Comparison of ENCODE assay signal across 1 cellular context in the genomic region with DNA sequence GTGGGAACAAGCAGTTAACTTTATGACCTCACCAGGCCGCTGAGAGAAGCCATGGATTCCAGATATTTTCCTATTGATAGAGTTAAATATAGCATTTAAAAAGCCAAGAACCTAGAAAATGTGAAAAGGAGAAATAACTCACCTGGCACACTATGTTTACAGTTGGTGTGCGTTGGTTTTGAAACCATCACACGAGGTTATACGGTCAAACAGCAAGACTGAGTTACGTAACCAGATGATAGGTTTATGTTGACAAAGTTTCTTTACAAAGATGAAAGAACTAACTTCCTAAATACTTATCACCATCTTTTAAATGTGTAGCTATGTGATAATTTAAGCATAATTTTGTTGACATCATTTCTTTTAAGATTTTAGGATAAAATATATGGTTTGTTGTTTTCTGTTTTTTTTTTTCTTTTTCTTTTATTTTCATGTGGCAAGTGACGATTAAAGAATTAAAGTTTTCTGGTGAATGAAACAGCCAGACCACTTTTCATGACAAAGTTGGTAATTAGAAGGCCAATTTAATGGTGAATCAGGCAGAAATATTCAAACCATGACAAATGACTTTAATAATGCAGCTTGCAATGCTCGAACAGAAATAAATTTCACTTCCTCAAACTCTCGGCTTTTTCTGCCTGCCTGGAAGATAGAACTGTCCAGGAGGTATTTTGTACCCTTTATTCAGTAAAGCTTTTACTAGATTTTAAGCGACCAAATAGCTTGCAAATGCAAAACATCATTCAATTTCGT.
TF ChIP-seq lines count a peak whose summit lies in the region.

No MANE protein-coding gene starts in this region.

TF ChIP-seq in GM12878, 131 proteins besides CTCF, POLR2A, EP300 and RAD21 (continued from another document):
- TF ChIP-seq, protein P1, sequence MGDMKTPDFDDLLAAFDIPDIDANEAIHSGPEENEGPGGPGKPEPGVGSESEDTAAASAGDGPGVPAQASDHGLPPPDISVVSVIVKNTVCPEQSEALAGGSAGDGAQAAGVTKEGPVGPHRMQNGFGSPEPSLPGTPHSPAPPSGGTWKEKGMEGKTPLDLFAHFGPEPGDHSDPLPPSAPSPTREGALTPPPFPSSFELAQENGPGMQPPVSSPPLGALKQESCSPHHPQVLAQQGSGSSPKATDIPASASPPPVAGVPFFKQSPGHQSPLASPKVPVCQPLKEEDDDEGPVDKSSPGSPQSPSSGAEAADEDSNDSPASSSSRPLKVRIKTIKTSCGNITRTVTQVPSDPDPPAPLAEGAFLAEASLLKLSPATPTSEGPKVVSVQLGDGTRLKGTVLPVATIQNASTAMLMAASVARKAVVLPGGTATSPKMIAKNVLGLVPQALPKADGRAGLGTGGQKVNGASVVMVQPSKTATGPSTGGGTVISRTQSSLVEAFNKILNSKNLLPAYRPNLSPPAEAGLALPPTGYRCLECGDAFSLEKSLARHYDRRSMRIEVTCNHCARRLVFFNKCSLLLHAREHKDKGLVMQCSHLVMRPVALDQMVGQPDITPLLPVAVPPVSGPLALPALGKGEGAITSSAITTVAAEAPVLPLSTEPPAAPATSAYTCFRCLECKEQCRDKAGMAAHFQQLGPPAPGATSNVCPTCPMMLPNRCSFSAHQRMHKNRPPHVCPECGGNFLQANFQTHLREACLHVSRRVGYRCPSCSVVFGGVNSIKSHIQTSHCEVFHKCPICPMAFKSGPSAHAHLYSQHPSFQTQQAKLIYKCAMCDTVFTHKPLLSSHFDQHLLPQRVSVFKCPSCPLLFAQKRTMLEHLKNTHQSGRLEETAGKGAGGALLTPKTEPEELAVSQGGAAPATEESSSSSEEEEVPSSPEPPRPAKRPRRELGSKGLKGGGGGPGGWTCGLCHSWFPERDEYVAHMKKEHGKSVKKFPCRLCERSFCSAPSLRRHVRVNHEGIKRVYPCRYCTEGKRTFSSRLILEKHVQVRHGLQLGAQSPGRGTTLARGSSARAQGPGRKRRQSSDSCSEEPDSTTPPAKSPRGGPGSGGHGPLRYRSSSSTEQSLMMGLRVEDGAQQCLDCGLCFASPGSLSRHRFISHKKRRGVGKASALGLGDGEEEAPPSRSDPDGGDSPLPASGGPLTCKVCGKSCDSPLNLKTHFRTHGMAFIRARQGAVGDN (IDR thresholded peaks at IDR 0.05), result 0 out of 2 replicates have a peak, but pooled peaks have one; percentile 15
- TF ChIP-seq RELB (IDR thresholded peaks at IDR 0.05; ENCODE audit: low read depth) (peak; percentile 53; the same call in 1 of the 2 replicates), IKZF1 (conservative IDR thresholded peaks at IDR 0.05) (0 out of 2 replicates have a peak, but pooled peaks have one; percentile 39), NR2F1 (conservative IDR thresholded peaks at IDR 0.05) (peak; percentile 56; the same call in 1 of the 2 replicates), CUX1 (IDR thresholded peaks at IDR 0.05; ENCODE audit: insufficient replicate concordance, low read depth, low read length) (peak; percentile 45), IKZF2 (IDR thresholded peaks at IDR 0.05) (peak in 1 of 2 experiments; percentile 8; a peak in 1 of 4 replicates), SMARCA5 (IDR thresholded peaks at IDR 0.05) (0 out of 2 replicates have a peak, but pooled peaks have one; percentile 14), ZNF217 (IDR thresholded peaks at IDR 0.05) (0 out of 2 replicates have a peak, but pooled peaks have one; percentile 22), BCL11A (IDR thresholded peaks at IDR 0.05; ENCODE audit: low read depth, low read length) (peak; percentile 82), MTA3 (IDR thresholded peaks at IDR 0.05; ENCODE audit: borderline replicate concordance, low read length) (no peak), ATF7 (IDR thresholded peaks at IDR 0.05; ENCODE audit: low read depth) (peak; percentile 78), NBN (IDR thresholded peaks at IDR 0.05) (peak; percentile 46; the same call in 1 of the 2 replicates), MEF2B (IDR thresholded peaks at IDR 0.05; ENCODE audit: partially characterized antibody, poor library complexity, severe bottlenecking) (no peak), MTA2 (IDR thresholded peaks at IDR 0.05; ENCODE audit: low read depth) (peak; percentile 98)
- TF ChIP-seq, protein P2, sequence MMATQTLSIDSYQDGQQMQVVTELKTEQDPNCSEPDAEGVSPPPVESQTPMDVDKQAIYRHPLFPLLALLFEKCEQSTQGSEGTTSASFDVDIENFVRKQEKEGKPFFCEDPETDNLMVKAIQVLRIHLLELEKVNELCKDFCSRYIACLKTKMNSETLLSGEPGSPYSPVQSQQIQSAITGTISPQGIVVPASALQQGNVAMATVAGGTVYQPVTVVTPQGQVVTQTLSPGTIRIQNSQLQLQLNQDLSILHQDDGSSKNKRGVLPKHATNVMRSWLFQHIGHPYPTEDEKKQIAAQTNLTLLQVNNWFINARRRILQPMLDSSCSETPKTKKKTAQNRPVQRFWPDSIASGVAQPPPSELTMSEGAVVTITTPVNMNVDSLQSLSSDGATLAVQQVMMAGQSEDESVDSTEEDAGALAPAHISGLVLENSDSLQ (IDR thresholded peaks at IDR 0.05), result peak; percentile 30; the same call in 1 of the 2 replicates
